ENCODE assay signal across 8 cellular contexts in the genomic region with DNA sequence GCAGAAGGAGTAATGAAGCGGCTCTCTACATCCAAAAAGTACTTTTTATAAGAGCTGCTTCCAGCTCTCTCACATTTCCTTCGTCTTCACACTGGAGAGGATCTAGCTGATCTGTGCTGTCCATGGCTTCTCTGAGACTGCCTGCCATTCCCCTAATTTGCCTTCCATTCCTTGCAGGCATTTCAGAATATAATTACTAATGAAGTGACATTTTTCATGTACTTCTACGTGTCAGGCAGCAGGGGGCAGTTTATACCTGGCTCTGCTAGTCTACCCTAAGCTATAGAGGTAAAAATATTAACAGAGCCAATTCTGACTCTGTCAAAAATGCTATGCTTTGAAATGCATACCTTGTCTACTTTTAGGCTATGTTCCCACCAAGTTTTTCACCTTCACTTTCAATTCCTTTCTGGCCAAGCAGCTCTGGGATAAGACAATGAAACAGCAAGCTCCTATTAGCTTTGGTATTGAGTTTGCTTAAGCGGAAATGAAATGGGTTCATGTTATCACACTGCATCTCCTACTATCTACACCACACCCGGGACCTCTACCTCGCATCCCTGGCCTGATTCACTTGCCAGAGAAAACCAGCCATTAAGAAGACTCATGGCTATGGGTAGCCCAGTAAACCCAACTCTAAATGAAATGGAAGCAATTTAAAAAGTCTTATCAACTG.
DNase-seq lines count a peak whose midpoint lies in the region; ATAC-seq and TF ChIP-seq lines count a peak whose summit lies in the region.

No MANE protein-coding gene starts in this region.

- H3K36me3 ChIP-seq in A673 (ENCODE audit: insufficient read depth, low read length, poor library complexity, severe bottlenecking): no peaks in the 10 kb centered on the region
- peaks cover 0 to 33% (median 0%) of the 10 kb centered on the region in 9 donors for H3K36me3 ChIP-seq in heart right ventricle
- H3K36me3 ChIP-seq in spleen: peaks cover 0 to 13% (median 0%) of the 10 kb centered on the region in 6 donors
- no peaks in the 10 kb centered on the region for H3K36me3 ChIP-seq in MG63

- no peak overlapping the region for H3K4me3 ChIP-seq in A673 (ENCODE audit: low read depth, low read length, poor library complexity, severe bottlenecking)
- no peak overlapping the region for H3K4me3 ChIP-seq in HFF-Myc (replicated peaks; ENCODE audit: low read depth, low read length)
- no peak overlapping the region for H3K4me3 ChIP-seq in heart right ventricle
- H3K4me3 ChIP-seq in spleen: no peak overlapping the region
- H3K4me3 ChIP-seq in MG63: no peak overlapping the region

- H3K27ac ChIP-seq in A673 (ENCODE audit: low read depth, low read length, poor library complexity, severe bottlenecking) (no peak overlapping the region), heart right ventricle (no peak overlapping the region), spleen (no peak overlapping the region)

- intact Hi-C loops in A673 (cut with micrococcal nuclease; ENCODE audit: unreplicated experiment) (loop anchor here (2.0 to 10.0 kb wide), 4 partner anchors 114 to 393 kb away; a partner anchor contains a TSS), heart right ventricle (cut with DNase I) (loop anchor here (1.0 to 10.0 kb wide), 9 partner anchors 114 to 283 kb away; a partner anchor contains a TSS), spleen (cut with DNase I; ENCODE audit: low total_unique reads) (no loop called here)

- H3K9me3 ChIP-seq in A673 (ENCODE audit: low read depth, low read length, poor library complexity, severe bottlenecking) (no peaks in the 10 kb centered on the region), heart right ventricle (no peaks in the 10 kb centered on the region), spleen (no peaks in the 10 kb centered on the region), MG63 (no peaks in the 10 kb centered on the region)

- peaks cover 25% of the 10 kb centered on the region for H3K27me3 Mint-ChIP-seq in activated T-helper 17 cell treated with anti-CD3 and anti-CD28 coated beads, Interleukin-2, amount 50 U/mL, for 72 hours

- POLR2A ChIA-PET in A673 (lab: Charles Lee; ENCODE audit: low non-redundant PET): no interaction called here

- H3K9me3 Mint-ChIP-seq in activated T-helper 17 cell treated with anti-CD3 and anti-CD28 coated beads, Interleukin-2, amount 50 U/mL, for 72 hours: no peaks in the 10 kb centered on the region

- CTCF ChIA-PET in A673 (lab: Charles Lee): interaction anchor here (0.5 to 2.2 kb wide), 7 partner anchors 10 to 280 kb away, joined by 3 to 45 read pairs (median 5); a partner anchor contains a TSS

- 56 to 57% methylated on average over 6 of the region's 6 CpGs for WGBS in heart right ventricle, 2 donors
- WGBS in spleen, 5 donors: 62 to 66% (median 64%) methylated on average over 6 of the region's 6 CpGs

- H3K4me1 ChIP-seq in A673 (ENCODE audit: insufficient read depth, low read length, poor library complexity, severe bottlenecking): no peaks in the 10 kb centered on the region
- H3K4me1 ChIP-seq in heart right ventricle: peaks cover 0 to 9% (median 5%) of the 10 kb centered on the region in 9 donors
- H3K4me1 ChIP-seq in spleen: no peaks in the 10 kb centered on the region

- no peak overlapping the region for H3K27ac Mint-ChIP-seq in activated T-helper 17 cell treated with anti-CD3 and anti-CD28 coated beads, Interleukin-2, amount 50 U/mL, for 72 hours

- TF ChIP-seq POLR2A in spleen (IDR thresholded peaks at IDR 0.05): no peak

- H3K4me1 Mint-ChIP-seq in activated T-helper 17 cell treated with anti-CD3 and anti-CD28 coated beads, Interleukin-2, amount 50 U/mL, for 72 hours: no peaks in the 10 kb centered on the region

- no peak overlapping the region for H3K4me3 Mint-ChIP-seq in activated T-helper 17 cell treated with anti-CD3 and anti-CD28 coated beads, Interleukin-2, amount 50 U/mL, for 72 hours

- BruUV-seq in A673 (replicated peaks; lab: Mats Ljungman, UMichigan): no TSS peak

- DNase-seq in A673 (ENCODE audit: low spot score) (peak; percentile 67), GM04504 (ENCODE audit: low read depth) (peak; percentile 4), HFF-Myc (ENCODE audit: extremely low read depth, low read depth) (peak; percentile 6), NCI-H1105 treated with DMSO at 0.1 percent for 48 hours (lab: John Stamatoyannopoulos, UW) (peak; percentile 66), heart right ventricle (peak in 1 of 2 donors; percentile 25), spleen (no peak), MG63 (no peak)

- H3K36me3 Mint-ChIP-seq in activated T-helper 17 cell treated with anti-CD3 and anti-CD28 coated beads, Interleukin-2, amount 50 U/mL, for 72 hours (ENCODE audit: low read depth): no peaks in the 10 kb centered on the region

- ATAC-seq in activated T-helper 17 cell treated with anti-CD3 and anti-CD28 coated beads, Interleukin-2, amount 50 U/mL, for 72 hours (replicated peaks): peak; percentile 31
- ATAC-seq in heart right ventricle: peak; percentile 50 to 76 (median 72)

- TF ChIP-seq CTCF in A673 (conservative IDR thresholded peaks at IDR 0.05; ENCODE audit: low read depth, low read length) (peak; percentile 80), HFF-Myc (IDR thresholded peaks at IDR 0.05; ENCODE audit: low read depth, low read length, missing control alignments) (peak; percentile 66), heart right ventricle (IDR thresholded peaks at IDR 0.05) (peak; percentile 32 to 77 (median 71)), spleen (IDR thresholded peaks at IDR 0.05 in 8 of 11, conservative IDR thresholded peaks at IDR 0.05 in 3 of 11) (peak in 7 of 11 experiments; percentile 26 to 51 (median 39))

- no peaks in the 10 kb centered on the region for H3K27me3 ChIP-seq in A673 (replicated peaks; ENCODE audit: insufficient read depth, low read depth, low read length, poor library complexity)
- no peaks in the 10 kb centered on the region for H3K27me3 ChIP-seq in heart right ventricle
- peaks cover 0 to 12% (median 0%) of the 10 kb centered on the region in 7 donors for H3K27me3 ChIP-seq in spleen (replicated peaks in 1 of 7)
- H3K27me3 ChIP-seq in MG63: no peaks in the 10 kb centered on the region

Comparison
In these comparisons a context has a peak if more than half of its experiments do, and no peak if none do; other contexts are left out.
1. DNase-seq: peak in A673 (single experiment), GM04504 (single experiment), HFF-Myc (single experiment) and NCI-H1105 treated with DMSO at 0.1 percent for 48 hours (single experiment); none in spleen (single experiment) and MG63 (single experiment).
2. Peak in every context shown above with its lines, with median percentiles within 50 percentile points of each other: CTCF ChIP-seq.